In the genomic region with DNA sequence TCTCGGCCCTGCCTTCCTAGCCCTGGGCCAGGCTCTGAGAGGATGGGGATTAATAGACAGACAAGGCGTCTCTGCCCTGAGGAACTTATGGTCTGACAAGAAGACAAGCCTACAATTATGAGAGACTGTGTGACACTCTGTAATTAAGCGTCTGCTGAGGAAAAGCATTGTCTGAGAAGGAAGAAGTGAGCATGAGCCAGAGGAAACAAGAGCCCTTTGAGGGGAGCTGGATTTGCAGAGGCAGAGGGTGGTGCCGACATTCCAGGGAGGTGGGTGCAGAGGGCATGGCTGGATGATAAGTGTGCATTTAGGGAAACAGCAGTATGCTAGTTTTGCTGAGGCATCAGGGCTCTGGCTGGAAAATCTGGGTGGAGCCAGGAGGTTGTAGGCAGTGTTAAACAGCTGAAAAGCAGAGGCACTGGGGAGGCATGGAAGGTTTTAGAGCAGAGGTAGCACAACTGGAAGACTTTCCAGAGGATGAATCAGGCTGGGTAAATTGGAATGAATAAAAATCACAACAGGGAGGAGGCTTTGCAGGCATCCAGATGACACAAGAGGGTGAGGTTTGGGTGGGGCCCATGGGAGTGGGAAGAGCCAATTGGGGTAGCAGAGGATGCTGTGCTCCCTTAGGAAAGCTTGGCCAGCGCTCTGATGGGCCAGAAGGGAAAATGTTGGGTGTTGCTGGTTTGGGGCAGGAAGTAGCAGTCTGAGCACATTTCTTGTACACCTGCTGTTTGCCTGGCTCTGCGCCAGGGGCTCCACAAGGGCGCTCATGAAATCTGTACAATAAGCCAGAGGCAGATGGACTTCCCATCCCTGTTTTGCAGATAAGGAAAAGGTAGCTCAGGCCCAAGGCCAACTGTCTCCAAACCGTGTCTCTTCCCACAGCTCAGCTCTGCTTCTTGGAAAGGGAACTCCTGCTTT, we compare ENCODE assay signal across 8 cellular contexts.
DNase-seq lines count a peak whose midpoint lies in the region; ATAC-seq, FAIRE-seq and TF ChIP-seq lines count a peak whose summit lies in the region.

No MANE protein-coding gene starts in this region.

- H3K36me3 Mint-ChIP-seq in activated T-cell treated with anti-CD3 and anti-CD28 coated beads, Interleukin-2, amount 50 U/mL, for 24 hours (ENCODE audit: low read depth) = no peaks in the 10 kb centered on the region

- H3K27ac Mint-ChIP-seq in activated T-cell treated with anti-CD3 and anti-CD28 coated beads, Interleukin-2, amount 50 U/mL, for 24 hours = peak overlapping the region; percentile 58

- DNase-seq in GM12865 (ENCODE audit: low read depth) (peak; percentile 84), NCI-H446 treated with DMSO at 0.1 percent for 48 hours (lab: John Stamatoyannopoulos, UW) (peak; percentile 25), fibroblast of mammary gland (ENCODE audit: low read depth) (peak; percentile 84), pons (ENCODE audit: low spot score) (peak; percentile 70), Ammon's horn (ENCODE audit: low spot score) (no peak), HTR-8/SVneo (ENCODE audit: insufficient read length, low spot score) (no peak)
- peak; percentile 58 for DNase-seq in activated T-cell treated with anti-CD3 and anti-CD28 coated beads, Interleukin-2, amount 50 U/mL, for 24 hours

- no peak overlapping the region for H3K4me3 Mint-ChIP-seq in activated T-cell treated with anti-CD3 and anti-CD28 coated beads, Interleukin-2, amount 50 U/mL, for 24 hours

- ATAC-seq in GM19455 (IDR thresholded peaks at IDR 0.05; ENCODE audit: unreplicated experiment) = no peak

- no peaks in the 10 kb centered on the region for H3K9me3 Mint-ChIP-seq in activated T-cell treated with anti-CD3 and anti-CD28 coated beads, Interleukin-2, amount 50 U/mL, for 24 hours

- no peak overlapping the region for H3K4me3 ChIP-seq in GM12865 (ENCODE audit: low read depth, low read length)
- no peak overlapping the region for H3K4me3 ChIP-seq in fibroblast of mammary gland (ENCODE audit: control insufficient read depth, low read depth, low read length)

- FAIRE-seq in HTR-8/SVneo (lab: Jason Lieb, UNC) = no peak

- H3K27me3 Mint-ChIP-seq in activated T-cell treated with anti-CD3 and anti-CD28 coated beads, Interleukin-2, amount 50 U/mL, for 24 hours = no peaks in the 10 kb centered on the region

- TF ChIP-seq CTCF in GM12865 (IDR thresholded peaks at IDR 0.05; ENCODE audit: insufficient read depth, low read depth, low read length, missing control alignments) (no peak), fibroblast of mammary gland (conservative IDR thresholded peaks at IDR 0.05; ENCODE audit: control insufficient read depth, insufficient read depth, low read depth, low read length) (no peak)

- H3K4me1 Mint-ChIP-seq in activated T-cell treated with anti-CD3 and anti-CD28 coated beads, Interleukin-2, amount 50 U/mL, for 24 hours (ENCODE audit: low read depth) = peaks cover 83% of the 10 kb centered on the region

Comparison
In these comparisons a context has a peak if more than half of its experiments do, and no peak if none do; other contexts are left out.
1. DNase-seq: peak in GM12865 (single experiment), NCI-H446 treated with DMSO at 0.1 percent for 48 hours (single experiment), activated T-cell treated with anti-CD3 and anti-CD28 coated beads, Interleukin-2, amount 50 U/mL, for 24 hours (single experiment), fibroblast of mammary gland (single experiment) and pons (single experiment); none in Ammon's horn (single experiment) and HTR-8/SVneo (single experiment).